ENCODE assay signal across 2 cellular contexts in the genomic region with DNA sequence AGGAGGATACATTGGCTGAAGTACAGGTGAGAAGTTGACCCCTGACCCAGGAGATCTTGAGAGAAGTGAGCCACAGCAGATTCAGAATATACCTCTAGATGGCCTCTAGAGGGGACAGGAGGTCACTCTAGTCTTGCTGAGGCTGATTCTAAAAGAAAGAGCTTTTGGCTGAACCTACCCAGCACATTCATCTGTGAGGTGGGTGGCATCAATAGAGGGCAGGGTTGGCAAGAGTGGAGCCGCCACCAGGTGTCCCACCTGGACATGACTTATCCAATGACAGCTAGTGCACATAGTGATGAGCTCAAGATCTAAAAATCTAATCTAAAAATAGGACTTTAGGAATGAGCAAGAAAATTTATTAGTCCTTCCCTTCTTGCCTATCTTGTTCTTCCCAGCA.
TF ChIP-seq lines count a peak whose summit lies in the region.

No MANE protein-coding gene starts in this region.

TF ChIP-seq in SK-N-SH, 30 proteins besides CTCF, POLR2A, EP300 and RAD21 (continued from another document):
- TF ChIP-seq SMC3 (IDR thresholded peaks at IDR 0.05; ENCODE audit: low read depth, low read length) (no peak), YY1 (IDR thresholded peaks at IDR 0.05; ENCODE audit: low read depth) (no peak), RFX5 (IDR thresholded peaks at IDR 0.05; ENCODE audit: low read length) (no peak)
TF ChIP-seq in SK-N-SH: peak in this region for 0.

TF ChIP-seq in SK-N-SH treated with all-trans-retinoic acid at 6 μM for 48 hours, 23 proteins besides CTCF, POLR2A, EP300 and RAD21 (continued from another document):
- no peak for TF ChIP-seq TOX (CRISPR knock-in tag; IDR thresholded peaks at IDR 0.05; ENCODE audit: borderline replicate concordance)
- TF ChIP-seq, protein P1, sequence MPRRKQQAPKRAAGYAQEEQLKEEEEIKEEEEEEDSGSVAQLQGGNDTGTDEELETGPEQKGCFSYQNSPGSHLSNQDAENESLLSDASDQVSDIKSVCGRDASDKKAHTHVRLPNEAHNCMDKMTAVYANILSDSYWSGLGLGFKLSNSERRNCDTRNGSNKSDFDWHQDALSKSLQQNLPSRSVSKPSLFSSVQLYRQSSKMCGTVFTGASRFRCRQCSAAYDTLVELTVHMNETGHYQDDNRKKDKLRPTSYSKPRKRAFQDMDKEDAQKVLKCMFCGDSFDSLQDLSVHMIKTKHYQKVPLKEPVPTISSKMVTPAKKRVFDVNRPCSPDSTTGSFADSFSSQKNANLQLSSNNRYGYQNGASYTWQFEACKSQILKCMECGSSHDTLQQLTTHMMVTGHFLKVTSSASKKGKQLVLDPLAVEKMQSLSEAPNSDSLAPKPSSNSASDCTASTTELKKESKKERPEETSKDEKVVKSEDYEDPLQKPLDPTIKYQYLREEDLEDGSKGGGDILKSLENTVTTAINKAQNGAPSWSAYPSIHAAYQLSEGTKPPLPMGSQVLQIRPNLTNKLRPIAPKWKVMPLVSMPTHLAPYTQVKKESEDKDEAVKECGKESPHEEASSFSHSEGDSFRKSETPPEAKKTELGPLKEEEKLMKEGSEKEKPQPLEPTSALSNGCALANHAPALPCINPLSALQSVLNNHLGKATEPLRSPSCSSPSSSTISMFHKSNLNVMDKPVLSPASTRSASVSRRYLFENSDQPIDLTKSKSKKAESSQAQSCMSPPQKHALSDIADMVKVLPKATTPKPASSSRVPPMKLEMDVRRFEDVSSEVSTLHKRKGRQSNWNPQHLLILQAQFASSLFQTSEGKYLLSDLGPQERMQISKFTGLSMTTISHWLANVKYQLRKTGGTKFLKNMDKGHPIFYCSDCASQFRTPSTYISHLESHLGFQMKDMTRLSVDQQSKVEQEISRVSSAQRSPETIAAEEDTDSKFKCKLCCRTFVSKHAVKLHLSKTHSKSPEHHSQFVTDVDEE (CRISPR knock-in tag; IDR thresholded peaks at IDR 0.05), result no peak
- TF ChIP-seq ZFP30 (CRISPR knock-in tag; IDR thresholded peaks at IDR 0.05), result no peak
- no peak for TF ChIP-seq SNAI2 (CRISPR knock-in tag; IDR thresholded peaks at IDR 0.05)
- no peak for TF ChIP-seq ZNF565 (CRISPR knock-in tag; conservative IDR thresholded peaks at IDR 0.05; ENCODE audit: low read depth)
- no peak for TF ChIP-seq PPARA (CRISPR knock-in tag; IDR thresholded peaks at IDR 0.05; ENCODE audit: borderline replicate concordance)
- TF ChIP-seq CSDC2 (CRISPR knock-in tag; IDR thresholded peaks at IDR 0.05), result no peak
- TF ChIP-seq, protein P2, sequence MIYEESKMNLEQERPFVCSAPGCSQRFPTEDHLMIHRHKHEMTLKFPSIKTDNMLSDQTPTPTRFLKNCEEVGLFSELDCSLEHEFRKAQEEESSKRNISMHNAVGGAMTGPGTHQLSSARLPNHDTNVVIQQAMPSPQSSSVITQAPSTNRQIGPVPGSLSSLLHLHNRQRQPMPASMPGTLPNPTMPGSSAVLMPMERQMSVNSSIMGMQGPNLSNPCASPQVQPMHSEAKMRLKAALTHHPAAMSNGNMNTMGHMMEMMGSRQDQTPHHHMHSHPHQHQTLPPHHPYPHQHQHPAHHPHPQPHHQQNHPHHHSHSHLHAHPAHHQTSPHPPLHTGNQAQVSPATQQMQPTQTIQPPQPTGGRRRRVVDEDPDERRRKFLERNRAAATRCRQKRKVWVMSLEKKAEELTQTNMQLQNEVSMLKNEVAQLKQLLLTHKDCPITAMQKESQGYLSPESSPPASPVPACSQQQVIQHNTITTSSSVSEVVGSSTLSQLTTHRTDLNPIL (CRISPR knock-in tag; IDR thresholded peaks at IDR 0.05; ENCODE audit: low read depth), result no peak
- TF ChIP-seq ESRRG (CRISPR knock-in tag; IDR thresholded peaks at IDR 0.05), result no peak
- TF ChIP-seq, protein P3, sequence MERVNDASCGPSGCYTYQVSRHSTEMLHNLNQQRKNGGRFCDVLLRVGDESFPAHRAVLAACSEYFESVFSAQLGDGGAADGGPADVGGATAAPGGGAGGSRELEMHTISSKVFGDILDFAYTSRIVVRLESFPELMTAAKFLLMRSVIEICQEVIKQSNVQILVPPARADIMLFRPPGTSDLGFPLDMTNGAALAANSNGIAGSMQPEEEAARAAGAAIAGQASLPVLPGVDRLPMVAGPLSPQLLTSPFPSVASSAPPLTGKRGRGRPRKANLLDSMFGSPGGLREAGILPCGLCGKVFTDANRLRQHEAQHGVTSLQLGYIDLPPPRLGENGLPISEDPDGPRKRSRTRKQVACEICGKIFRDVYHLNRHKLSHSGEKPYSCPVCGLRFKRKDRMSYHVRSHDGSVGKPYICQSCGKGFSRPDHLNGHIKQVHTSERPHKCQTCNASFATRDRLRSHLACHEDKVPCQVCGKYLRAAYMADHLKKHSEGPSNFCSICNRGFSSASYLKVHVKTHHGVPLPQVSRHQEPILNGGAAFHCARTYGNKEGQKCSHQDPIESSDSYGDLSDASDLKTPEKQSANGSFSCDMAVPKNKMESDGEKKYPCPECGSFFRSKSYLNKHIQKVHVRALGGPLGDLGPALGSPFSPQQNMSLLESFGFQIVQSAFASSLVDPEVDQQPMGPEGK (CRISPR knock-in tag; IDR thresholded peaks at IDR 0.05; ENCODE audit: borderline replicate concordance), result no peak
